15 cellular contexts compared by ENCODE assay signal in the genomic region with DNA sequence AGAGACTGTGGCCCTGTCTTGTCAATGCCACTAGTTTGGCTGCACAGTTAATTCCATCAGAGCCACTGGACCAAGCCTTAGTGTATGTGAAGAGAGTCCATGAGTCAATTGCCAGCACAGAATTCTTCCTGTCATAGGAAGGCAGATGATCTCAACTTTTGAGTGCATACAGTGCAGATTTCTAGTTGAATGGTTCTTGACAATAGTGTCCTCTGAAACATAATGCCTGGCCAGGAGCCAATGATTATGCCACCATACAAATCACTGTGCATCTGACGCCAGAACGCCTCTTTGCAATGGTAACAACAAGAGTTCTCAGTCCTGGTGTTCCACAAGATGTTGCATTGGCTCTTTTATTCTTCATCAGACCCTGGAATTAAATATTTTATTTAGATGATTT. TPM values are rescaled to one million over a fixed set of nuclear protein-coding genes. Genes with fewer than 3 reads are reported as not detected.
A peak's percentile ranks its signal among the peaks of the same experiment; 100 is the strongest.
DNase-seq lines count a peak whose midpoint lies in the region; ATAC-seq and TF ChIP-seq lines count a peak whose summit lies in the region.
"Had no signal": no experiment of that assay in that cellular context is flagged by ENCODE, and none has a peak within 500 bp of the region (broad histone marks: within the 10 kb centered on the region; RNA-seq: fewer than 3 reads in every experiment).

No MANE protein-coding gene starts in this region.

- H3K4me3 Mint-ChIP-seq in activated CD8-positive, alpha-beta T cell treated with anti-CD3 and anti-CD28 coated beads for 36 hours: no peak overlapping the region
- H3K4me3 Mint-ChIP-seq: activated CD8-positive, alpha-beta T cell treated with anti-CD3 and anti-CD28 coated beads, Interleukin-2, amount 10 ng/mL, durations not matched to agents 7 days and 5 days; T-cell had no signal

- no peak overlapping the region for H3K27ac Mint-ChIP-seq in activated CD8-positive, alpha-beta T cell treated with anti-CD3 and anti-CD28 coated beads for 36 hours
- H3K27ac Mint-ChIP-seq: activated CD8-positive, alpha-beta T cell treated with anti-CD3 and anti-CD28 coated beads, Interleukin-2, amount 10 ng/mL, durations not matched to agents 7 days and 5 days; stimulated activated naive CD8-positive, alpha-beta T cell treated with anti-CD3 and anti-CD28 coated beads, Interleukin-15, amount 100 ng/mL, for 72 hours; T-cell had no signal

- no peaks in the 10 kb centered on the region for H3K9me3 Mint-ChIP-seq in activated CD8-positive, alpha-beta T cell treated with anti-CD3 and anti-CD28 coated beads for 36 hours

- POLR2A ChIA-PET in activated CD8-positive, alpha-beta T cell treated with anti-CD3 and anti-CD28 coated beads for 36 hours (lab: Charles Lee): no interaction called here

- in situ Hi-C loops in G401 (cut with HindIII; ENCODE audit: low sequenced_read_pairs): no loop called here

- H3K36me3 Mint-ChIP-seq in activated CD8-positive, alpha-beta T cell treated with anti-CD3 and anti-CD28 coated beads for 36 hours (ENCODE audit: low read depth): no peaks in the 10 kb centered on the region
- H3K36me3 Mint-ChIP-seq: T-cell had no signal

- H3K27me3 Mint-ChIP-seq in activated CD8-positive, alpha-beta T cell treated with anti-CD3 and anti-CD28 coated beads for 36 hours: peaks cover 37% of the 10 kb centered on the region

- peak; percentile 42 for ATAC-seq in GM21717 (IDR thresholded peaks at IDR 0.05; ENCODE audit: unreplicated experiment)
- ATAC-seq in activated CD8-positive, alpha-beta T cell treated with anti-CD3 and anti-CD28 coated beads for 36 hours: no peak
- ATAC-seq: activated CD8-positive, alpha-beta T cell treated with anti-CD3 and anti-CD28 coated beads, Interleukin-2, amount 10 ng/mL, durations not matched to agents 7 days and 5 days; T-cell had no signal

- intact Hi-C loops in activated CD8-positive, alpha-beta T cell treated with anti-CD3 and anti-CD28 coated beads for 36 hours (cut with micrococcal nuclease): no loop called here

- CTCF ChIA-PET in activated CD8-positive, alpha-beta T cell treated with anti-CD3 and anti-CD28 coated beads for 36 hours (lab: Charles Lee): no interaction called here

- TF ChIP-seq CTCF in activated CD8-positive, alpha-beta T cell treated with anti-CD3 and anti-CD28 coated beads for 36 hours (IDR thresholded peaks at IDR 0.05): no peak

- DNase-seq in G401 (ENCODE audit: low spot score) (peak; percentile 93), NCI-H146 treated with DMSO at 0.1 percent for 48 hours (lab: John Stamatoyannopoulos, UW; ENCODE audit: unreplicated experiment) (peak; percentile 57), RKO (ENCODE audit: low spot score) (peak; percentile 16), NK-92 (lab: John Stamatoyannopoulos, UW; ENCODE audit: unreplicated experiment) (no peak), cortex of kidney (lab: John Stamatoyannopoulos, UW) (no peak)
- DNase-seq in stimulated activated CD4-positive, alpha-beta T cell treated with anti-CD3 and anti-CD28 coated beads, Interleukin-4, amount 100 ng/mL, for 24 hours: no peak
- no peak for DNase-seq in activated CD8-positive, alpha-beta T cell treated with anti-CD3 and anti-CD28 coated beads for 36 hours
- DNase-seq: activated CD8-positive, alpha-beta T cell treated with anti-CD3 and anti-CD28 coated beads, Interleukin-2, amount 10 ng/mL, durations not matched to agents 7 days and 5 days; effector memory CD4-positive, alpha-beta T cell; GM23248; MV-4-11; stimulated activated naive CD8-positive, alpha-beta T cell treated with anti-CD3 and anti-CD28 coated beads, Interleukin-15, amount 100 ng/mL, for 72 hours; T-cell had no signal

- peaks cover 10% of the 10 kb centered on the region for H3K4me1 Mint-ChIP-seq in activated CD8-positive, alpha-beta T cell treated with anti-CD3 and anti-CD28 coated beads for 36 hours (ENCODE audit: low read depth)

RNA-seq across cellular contexts. Expression of gene NEUROD1, which starts 7.1 kb away (rescaled TPM):
- not detected in 2 replicates for total RNA-seq in G401 (2014; rRNA removed; shearing (Covaris generic))
- total RNA-seq in activated CD8-positive, alpha-beta T cell treated with anti-CD3 and anti-CD28 coated beads for 36 hours: not detected
- total RNA-seq: activated CD8-positive, alpha-beta T cell treated with anti-CD3 and anti-CD28 coated beads, Interleukin-2, amount 10 ng/mL, durations not matched to agents 7 days and 5 days; GM23248; liver; T-cell had no signal

RNA-seq across cellular contexts. Expression of gene CERKL, which starts 16.3 kb away (rescaled TPM):
- total RNA-seq in G401 (2014; rRNA removed; shearing (Covaris generic)): not detected in 2 replicates
- total RNA-seq in activated CD8-positive, alpha-beta T cell treated with anti-CD3 and anti-CD28 coated beads for 36 hours: under 1 TPM; 0.11 to 0.20 TPM
- total RNA-seq: activated CD8-positive, alpha-beta T cell treated with anti-CD3 and anti-CD28 coated beads, Interleukin-2, amount 10 ng/mL, durations not matched to agents 7 days and 5 days; GM23248 had no signal

Comparison
In these comparisons a context has a peak if more than half of its experiments do, and no peak if none do; other contexts are left out.
1. DNase-seq: peak in G401 (single experiment), NCI-H146 treated with DMSO at 0.1 percent for 48 hours (single experiment) and RKO (single experiment); none in stimulated activated CD4-positive, alpha-beta T cell treated with anti-CD3 and anti-CD28 coated beads, Interleukin-4, amount 100 ng/mL, for 24 hours (single experiment), NK-92 (single experiment), cortex of kidney (single experiment) and activated CD8-positive, alpha-beta T cell treated with anti-CD3 and anti-CD28 coated beads for 36 hours (single experiment).